Comparison of ENCODE assay signal across 15 cellular contexts in the genomic region with DNA sequence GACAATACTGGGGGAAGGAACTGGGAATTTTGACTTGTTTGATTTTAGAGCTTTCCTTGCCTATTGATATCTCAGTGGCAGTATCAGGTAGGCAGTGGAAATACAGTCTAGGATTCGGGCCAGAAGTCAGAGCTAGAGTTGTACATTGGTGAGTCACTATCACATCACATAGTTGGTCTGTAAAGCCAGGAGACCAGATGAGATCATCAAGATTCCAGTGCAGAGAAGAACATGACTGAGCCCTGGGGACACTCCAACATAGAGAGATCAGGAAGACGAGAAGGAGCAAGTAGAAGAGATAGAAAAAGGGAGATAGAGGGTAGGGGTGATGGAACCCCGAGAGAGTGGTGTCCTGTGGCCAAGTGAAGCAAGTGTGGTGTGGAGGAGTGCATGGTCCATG. TPM values are rescaled to one million over a fixed set of nuclear protein-coding genes. Genes with fewer than 3 reads are reported as not detected.
DNase-seq lines count a peak whose midpoint lies in the region; ATAC-seq, FAIRE-seq and TF ChIP-seq lines count a peak whose summit lies in the region.
"Had no signal": no experiment of that assay in that cellular context is flagged by ENCODE, and none has a peak within 500 bp of the region (broad histone marks: within the 10 kb centered on the region; RNA-seq: fewer than 3 reads in every experiment).

No MANE protein-coding gene starts in this region.

- H3K36me3 Mint-ChIP-seq in astrocyte (ENCODE audit: low read depth, unreplicated experiment) = no peaks in the 10 kb centered on the region
- H3K36me3 Mint-ChIP-seq in CD4-positive, alpha-beta memory T cell = peaks cover 0 to 3% of the 10 kb centered on the region in 2 donors

- POLR2A ChIA-PET in CD4-positive, alpha-beta memory T cell (lab: Charles Lee; ENCODE audit: partially characterized antibody) = no interaction called here

- DNase-seq in A172 (ENCODE audit: low spot score) (peak; percentile 75), HS-5 (ENCODE audit: low read depth) (peak; percentile 71), astrocyte (ENCODE audit: low read depth) (peak; percentile 79), hepatocyte (ENCODE audit: low spot score) (peak; percentile 60), WERI-Rb-1 (no peak), GM12892 (ENCODE audit: insufficient read length) (no peak)
- DNase-seq in CD4-positive, alpha-beta memory T cell = no peak
- DNase-seq: activated CD4-positive, CD25-positive, alpha-beta regulatory T cell treated with anti-CD3 and anti-CD28 coated beads, Interleukin-2, amount 50 U/mL, for 72 hours; activated T-cell treated with anti-CD3 and anti-CD28 coated beads, Interleukin-2, amount 50 U/mL, for 4 hours; GF-D8; hippocampal formation; NCI-H510A treated with DMSO at 0.1 percent for 48 hours; SIG-M5 had no signal

- no peak for TF ChIP-seq POLR2A in GM12892 (IDR thresholded peaks at IDR 0.05; ENCODE audit: low read depth, low read length)

- H3K4me1 ChIP-seq in astrocyte (ENCODE audit: insufficient read depth, low read length) = peaks cover 4% of the 10 kb centered on the region
- H3K4me1 ChIP-seq in hepatocyte (ENCODE audit: insufficient read depth) = no peaks in the 10 kb centered on the region
- no peaks in the 10 kb centered on the region for H3K4me1 ChIP-seq in CD4-positive, alpha-beta memory T cell (ENCODE audit: insufficient read depth, low read length)

- H3K9me2 ChIP-seq in hepatocyte (replicated peaks; ENCODE audit: insufficient read depth) = no peaks in the 10 kb centered on the region

- no peaks in the 10 kb centered on the region for H4K20me1 ChIP-seq in astrocyte (ENCODE audit: insufficient read depth, low read length)
- H4K20me1 ChIP-seq in hepatocyte (ENCODE audit: insufficient read depth, poor library complexity, severe bottlenecking) = no peaks in the 10 kb centered on the region

- H3K9me3 ChIP-seq in astrocyte (ENCODE audit: insufficient read depth, low read depth, low read length) (no peaks in the 10 kb centered on the region), hepatocyte (ENCODE audit: low read depth) (no peaks in the 10 kb centered on the region), WERI-Rb-1 (ENCODE audit: severe bottlenecking) (no peaks in the 10 kb centered on the region)
- H3K9me3 ChIP-seq in CD4-positive, alpha-beta memory T cell (ENCODE audit: control insufficient read depth in 1 of 2, low read length in 2 of 2) = no peaks in the 10 kb centered on the region

- H3K9ac ChIP-seq in astrocyte (ENCODE audit: low read length) = no peak overlapping the region

- FAIRE-seq in astrocyte (lab: Jason Lieb, UNC) = no peak
- FAIRE-seq in GM12892 (lab: Jason Lieb, UNC) = no peak

- peaks cover 6% of the 10 kb centered on the region for H3K9me3 Mint-ChIP-seq in astrocyte (ENCODE audit: unreplicated experiment)
- H3K9me3 Mint-ChIP-seq in CD4-positive, alpha-beta memory T cell = peaks cover 6 to 28% (median 9%) of the 10 kb centered on the region in 8 donors
- H3K9me3 Mint-ChIP-seq: GM23338 had no signal

- H3K27ac Mint-ChIP-seq in astrocyte (ENCODE audit: unreplicated experiment) = peak overlapping the region; percentile 10
- H3K27ac Mint-ChIP-seq in CD4-positive, alpha-beta memory T cell = peak overlapping the region in 1 of 7 donors; percentile 14
- H3K27ac Mint-ChIP-seq: GM23338 had no signal

- no peak overlapping the region for H3K4me3 Mint-ChIP-seq in astrocyte (ENCODE audit: unreplicated experiment)
- no peak overlapping the region for H3K4me3 Mint-ChIP-seq in CD4-positive, alpha-beta memory T cell
- H3K4me3 Mint-ChIP-seq: activated T-cell treated with anti-CD3 and anti-CD28 coated beads, Interleukin-2, amount 50 U/mL, for 4 hours; GM23338 had no signal

- intact Hi-C loops in CD4-positive, alpha-beta memory T cell (cut with micrococcal nuclease) = no loop called here

- CTCF ChIA-PET in CD4-positive, alpha-beta memory T cell (lab: Charles Lee; ENCODE audit: partially characterized antibody) = no interaction called here

- H3K36me3 ChIP-seq in astrocyte (ENCODE audit: insufficient read depth, low read length) = no peaks in the 10 kb centered on the region
- H3K36me3 ChIP-seq in hepatocyte (replicated peaks; ENCODE audit: insufficient read depth, low read depth) = no peaks in the 10 kb centered on the region
- H3K36me3 ChIP-seq in CD4-positive, alpha-beta memory T cell (ENCODE audit: insufficient read depth, low read length) = no peaks in the 10 kb centered on the region
- no peaks in the 10 kb centered on the region for H3K36me3 ChIP-seq in WERI-Rb-1

- no peaks in the 10 kb centered on the region for H3K79me2 ChIP-seq in astrocyte (ENCODE audit: insufficient read depth, low read length)
- H3K79me2 ChIP-seq in hepatocyte = no peaks in the 10 kb centered on the region

- TF ChIP-seq CTCF in astrocyte (IDR thresholded peaks at IDR 0.05; ENCODE audit: insufficient read depth, low read depth, low read length) (no peak), hepatocyte (IDR thresholded peaks at IDR 0.05; ENCODE audit: poor library complexity) (no peak), WERI-Rb-1 (IDR thresholded peaks at IDR 0.05; ENCODE audit: low read depth, low read length) (no peak)

- WGBS in hepatocyte (ENCODE audit: low lambda C conversion rate, missing lambda C conversion rate) = 73% methylated on average over 3 of the region's 3 CpGs

- H3K27me3 Mint-ChIP-seq in astrocyte (ENCODE audit: low read depth, unreplicated experiment) = no peaks in the 10 kb centered on the region
- H3K27me3 Mint-ChIP-seq in CD4-positive, alpha-beta memory T cell = peaks cover 7 to 8% of the 10 kb centered on the region in 2 donors

- peaks cover 8% of the 10 kb centered on the region for H3K4me1 Mint-ChIP-seq in astrocyte (ENCODE audit: low read depth, unreplicated experiment)
- H3K4me1 Mint-ChIP-seq in CD4-positive, alpha-beta memory T cell = no peaks in the 10 kb centered on the region
- H3K4me1 Mint-ChIP-seq: GM23338 had no signal

- no peaks in the 10 kb centered on the region for H3K27me3 ChIP-seq in astrocyte (ENCODE audit: insufficient read depth, low read length)
- no peaks in the 10 kb centered on the region for H3K27me3 ChIP-seq in hepatocyte
- no peaks in the 10 kb centered on the region for H3K27me3 ChIP-seq in CD4-positive, alpha-beta memory T cell (ENCODE audit: insufficient read depth, low read length)
- H3K27me3 ChIP-seq in WERI-Rb-1 (ENCODE audit: insufficient read depth, low read depth, severe bottlenecking) = no peaks in the 10 kb centered on the region

- H3K4me2 ChIP-seq in astrocyte (ENCODE audit: low read length) = peak overlapping the region; percentile 15
- no peak overlapping the region for H3K4me2 ChIP-seq in hepatocyte
- H3K4me2 ChIP-seq: GM23338 had no signal

- H3K27ac ChIP-seq in astrocyte (ENCODE audit: low read depth, low read length) = no peak overlapping the region
- H3K27ac ChIP-seq in hepatocyte = peak overlapping the region; percentile 71
- no peak overlapping the region for H3K27ac ChIP-seq in CD4-positive, alpha-beta memory T cell (ENCODE audit: low read depth, low read length)
- H3K27ac ChIP-seq in WERI-Rb-1 = no peak overlapping the region

- H3K4me3 ChIP-seq in astrocyte (ENCODE audit: insufficient read depth, low read depth, low read length) (no peak overlapping the region), hepatocyte (no peak overlapping the region), WERI-Rb-1 (ENCODE audit: low read depth, low read length) (no peak overlapping the region)
- no peak overlapping the region for H3K4me3 ChIP-seq in CD4-positive, alpha-beta memory T cell (ENCODE audit: low read length in 2 of 2)
- H3K4me3 ChIP-seq: GM23338 had no signal

- no peak overlapping the region for H2AFZ ChIP-seq in astrocyte (ENCODE audit: low read depth, low read length)
- no peak overlapping the region for H2AFZ ChIP-seq in hepatocyte
- H2AFZ ChIP-seq: GM23338 had no signal

- no peak for ATAC-seq in HG03196 (IDR thresholded peaks at IDR 0.05; ENCODE audit: unreplicated experiment)
- ATAC-seq: activated T-cell treated with anti-CD3 and anti-CD28 coated beads, Interleukin-2, amount 50 U/mL, for 4 hours; GM23338 had no signal

RNA-seq across cellular contexts. Expression of gene NR1H4, which starts 46.6 kb away (rescaled TPM):
- total RNA-seq in A172 (2014; rRNA removed; shearing (Covaris generic)) = 0.17 and 0.53 TPM in 2 replicates
- total RNA-seq in astrocyte (not detected in 2 replicates), hepatocyte (27.8 and 39.0 TPM in 2 replicates)
- polyA plus RNA-seq in hepatocyte = 9.7 and 12.4 TPM in 2 replicates
- not detected for total RNA-seq in CD4-positive, alpha-beta memory T cell
- polyA plus RNA-seq in CD4-positive, alpha-beta memory T cell = not detected
- not detected for polyA plus RNA-seq in GM12892 (2012; ENCODE audit: missing spikeins)
- total RNA-seq: GM23338 had no signal
- polyA plus RNA-seq: GM23338 had no signal

Comparison
In these comparisons a context has a peak if more than half of its experiments do, and no peak if none do; other contexts are left out.
1. DNase-seq: peak in A172 (single experiment), HS-5 (single experiment), astrocyte (single experiment) and hepatocyte (single experiment); none in CD4-positive, alpha-beta memory T cell (0 of 5), WERI-Rb-1 (single experiment) and GM12892 (single experiment).
2. RNA of gene NR1H4, which starts 46.6 kb away (total RNA-seq): 27.8 to 39.0 TPM in hepatocyte; 0.17 to 0.53 TPM in A172, not detected in astrocyte and not detected in CD4-positive, alpha-beta memory T cell; every median in the first group is over 10 times any median in the second.